21 cellular contexts compared by ENCODE assay signal in the genomic region with DNA sequence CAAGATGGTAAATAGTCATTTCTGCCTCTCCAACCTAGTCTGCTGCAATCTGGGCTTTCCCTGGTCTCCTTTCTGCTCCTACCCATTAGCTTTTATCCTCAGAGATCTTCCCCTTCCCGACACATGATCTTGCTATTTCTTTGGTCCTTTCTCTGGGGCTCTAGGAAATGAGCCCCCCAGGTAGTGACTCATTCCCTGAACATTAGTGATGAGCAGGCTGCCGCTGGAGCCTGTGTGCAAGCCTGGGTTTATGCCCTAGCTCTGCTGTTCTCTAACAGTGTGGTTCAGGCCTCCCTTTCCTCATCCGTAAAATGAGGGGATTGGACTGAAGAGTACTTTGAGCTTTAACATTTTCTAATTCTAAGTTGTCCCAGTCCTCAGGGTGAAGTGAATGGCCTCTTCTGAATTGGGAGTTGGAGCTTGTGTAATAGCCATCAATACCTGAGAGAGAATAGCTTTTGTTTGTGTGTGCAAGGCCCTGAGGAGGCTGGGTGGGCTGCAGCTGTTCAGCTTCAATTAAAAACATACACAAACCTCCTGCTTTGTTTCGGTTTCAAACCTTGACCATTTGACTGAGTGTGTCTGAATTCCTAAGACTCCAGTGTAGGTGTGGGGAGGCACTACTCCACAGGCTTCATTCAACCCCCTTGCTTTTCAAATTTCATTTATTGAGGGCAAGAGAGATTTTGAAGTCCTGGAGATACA.
"Had no signal": no experiment of that assay in that cellular context is flagged by ENCODE, and none has a peak within 500 bp of the region (broad histone marks: within the 10 kb centered on the region; RNA-seq: fewer than 3 reads in every experiment).

No MANE protein-coding gene starts in this region.

- H3K9me3 ChIP-seq: left ventricle myocardium inferior, mucosa of descending colon, pancreas, right lobe of liver, testis, upper lobe of left lung had no signal

- H3K4me1 ChIP-seq: left ventricle myocardium inferior, pancreas, right lobe of liver, testis, upper lobe of left lung had no signal

- H3K4me2 ChIP-seq: smooth muscle cell had no signal

- H3K27ac ChIP-seq: heart right ventricle, left ventricle myocardium inferior, pancreas, right lobe of liver, testis, upper lobe of left lung had no signal

- H3K36me3 Mint-ChIP-seq: memory B cell; naive B cell; stimulated activated memory B cell treated with anti-CD40 and anti-IgM and Interleukin-4, amounts not matched to agents 10 μg/mL and 1 μg/mL and 100 μg/mL, for 72 hours had no signal

- H3K27me3 ChIP-seq: right lobe of liver, testis, upper lobe of left lung had no signal

- DNase-seq: activated CD4-positive, alpha-beta T cell treated with anti-CD3 and anti-CD28 coated beads, Interleukin-2, amount 10 ng/mL, durations not matched to agents 7 days and 5 days; activated CD8-positive, alpha-beta memory T cell treated with anti-CD3 and anti-CD28 coated beads, Interleukin-2, amount 50 U/mL, for 4 hours; activated CD8-positive, alpha-beta T cell treated with anti-CD3 and anti-CD28 coated beads, Interleukin-2, amount 10 ng/mL, durations not matched to agents 7 days and 5 days; activated effector memory CD4-positive, alpha-beta T cell treated with Interleukin-2 at 50 U/mL for 16 hours; activated naive CD4-positive, alpha-beta T cell treated with anti-CD3 and anti-CD28 coated beads, Interleukin-2, amount 50 U/mL, for 16 hours; activated T-cell treated with anti-CD3 and anti-CD28 coated beads, Interleukin-2, amount 50 U/mL, for 48 hours; effector CD4-positive, alpha-beta T cell; heart right ventricle; left ventricle myocardium inferior; mucosa of descending colon; naive B cell; pancreas; right lobe of liver; stimulated activated CD4-positive, alpha-beta T cell treated with anti-CD3 and anti-CD28 coated beads, Interleukin-4, amount 100 ng/mL, for 1 hour; testis; upper lobe of left lung had no signal

- H3K27ac Mint-ChIP-seq: activated CD4-positive, alpha-beta T cell treated with anti-CD3 and anti-CD28 coated beads, Interleukin-2, amount 10 ng/mL, durations not matched to agents 7 days and 5 days; activated CD8-positive, alpha-beta T cell treated with anti-CD3 and anti-CD28 coated beads, Interleukin-2, amount 10 ng/mL, durations not matched to agents 7 days and 5 days; memory B cell; naive B cell; stimulated activated memory B cell treated with anti-CD40 and anti-IgM and Interleukin-4, amounts not matched to agents 10 μg/mL and 1 μg/mL and 100 μg/mL, for 72 hours had no signal

- H3K4me3 Mint-ChIP-seq: activated CD4-positive, alpha-beta T cell treated with anti-CD3 and anti-CD28 coated beads, Interleukin-2, amount 10 ng/mL, durations not matched to agents 7 days and 5 days; activated CD8-positive, alpha-beta T cell treated with anti-CD3 and anti-CD28 coated beads, Interleukin-2, amount 10 ng/mL, durations not matched to agents 7 days and 5 days; memory B cell; naive B cell; stimulated activated memory B cell treated with anti-CD40 and anti-IgM and Interleukin-4, amounts not matched to agents 10 μg/mL and 1 μg/mL and 100 μg/mL, for 72 hours had no signal

- H3K4me3 ChIP-seq: heart right ventricle, left ventricle myocardium inferior, mucosa of descending colon, pancreas, right lobe of liver, smooth muscle cell, testis, upper lobe of left lung had no signal

- H3K9me3 Mint-ChIP-seq: activated CD4-positive, alpha-beta T cell treated with anti-CD3 and anti-CD28 coated beads, Interleukin-2, amount 10 ng/mL, durations not matched to agents 7 days and 5 days; memory B cell; stimulated activated memory B cell treated with anti-CD40 and anti-IgM and Interleukin-4, amounts not matched to agents 10 μg/mL and 1 μg/mL and 100 μg/mL, for 72 hours had no signal

- H3K27me3 Mint-ChIP-seq: stimulated activated memory B cell treated with anti-CD40 and anti-IgM and Interleukin-4, amounts not matched to agents 10 μg/mL and 1 μg/mL and 100 μg/mL, for 72 hours had no signal

- H3K36me3 ChIP-seq: heart right ventricle, left ventricle myocardium inferior, pancreas, right lobe of liver, upper lobe of left lung had no signal

- H3K4me1 Mint-ChIP-seq: activated CD4-positive, alpha-beta T cell treated with anti-CD3 and anti-CD28 coated beads, Interleukin-2, amount 10 ng/mL, durations not matched to agents 7 days and 5 days; memory B cell; naive B cell; stimulated activated memory B cell treated with anti-CD40 and anti-IgM and Interleukin-4, amounts not matched to agents 10 μg/mL and 1 μg/mL and 100 μg/mL, for 72 hours had no signal

- ATAC-seq: activated CD4-positive, CD25-positive, alpha-beta regulatory T cell treated with anti-CD3 and anti-CD28 coated beads, Interleukin-2, amount 50 U/mL, for 24 hours; activated CD8-positive, alpha-beta T cell treated with anti-CD3 and anti-CD28 coated beads, Interleukin-2, amount 10 ng/mL, durations not matched to agents 7 days and 5 days; esophagus mucosa; heart right ventricle; mucosa of descending colon; pancreas; right lobe of liver; stimulated activated memory B cell treated with anti-CD40 and anti-IgM and Interleukin-4, amounts not matched to agents 10 μg/mL and 1 μg/mL and 100 μg/mL, for 72 hours had no signal
